Comparison of ENCODE assay signal across 9 cellular contexts in the genomic region with DNA sequence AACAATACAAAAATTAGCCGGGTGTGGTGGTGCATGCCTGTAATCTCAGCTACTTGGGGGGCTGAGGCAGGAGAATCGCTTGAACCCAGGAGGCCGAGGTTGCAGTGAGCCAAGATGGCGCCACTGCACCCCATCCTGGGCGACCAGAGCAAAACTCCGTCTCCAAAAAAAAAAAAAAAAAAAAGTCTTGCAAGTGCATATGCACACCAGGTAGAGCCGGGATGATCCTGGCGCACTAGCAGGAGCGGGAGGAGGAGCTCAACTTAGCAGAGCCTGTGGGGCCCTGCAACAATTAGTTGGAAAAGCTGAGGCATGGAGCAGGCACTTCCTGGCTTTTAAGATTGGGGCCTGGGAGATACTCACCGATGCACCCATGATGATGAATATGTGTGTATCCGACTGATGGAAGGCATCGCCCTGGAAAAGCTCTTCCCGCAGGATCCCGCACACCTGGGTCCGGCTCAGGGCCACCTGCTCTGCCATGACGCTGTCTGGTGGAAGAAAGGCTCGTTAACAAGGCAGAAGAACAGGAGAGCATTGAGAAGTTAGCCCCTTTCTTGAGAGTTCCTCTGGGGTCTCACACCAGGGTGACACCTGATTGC. TPM values are rescaled to one million over a fixed set of nuclear protein-coding genes. Genes with fewer than 3 reads are reported as not detected.
DNase-seq lines count a peak whose midpoint lies in the region; ATAC-seq and TF ChIP-seq lines count a peak whose summit lies in the region.
"Had no signal": no experiment of that assay in that cellular context is flagged by ENCODE, and none has a peak within 500 bp of the region (broad histone marks: within the 10 kb centered on the region; RNA-seq: fewer than 3 reads in every experiment).

No MANE protein-coding gene starts in this region.

- no peaks in the 10 kb centered on the region for H3K27me3 Mint-ChIP-seq in progenitor cell of endocrine pancreas

- H3K27ac Mint-ChIP-seq in progenitor cell of endocrine pancreas = no peak overlapping the region

- H3K27ac ChIP-seq in Panc1 (ENCODE audit: low read length) (peak overlapping the region; percentile 96), esophagus muscularis mucosa (replicated peaks in 1 of 4) (peak overlapping the region in 1 of 4 donors; percentile 86)

- H3K27me3 ChIP-seq in Panc1 (ENCODE audit: control insufficient read depth, insufficient read depth, low read length) (no peaks in the 10 kb centered on the region), esophagus muscularis mucosa (no peaks in the 10 kb centered on the region)

- POLR2A ChIA-PET in Panc1 (lab: Charles Lee) = interaction anchor here (0.6 to 0.7 kb wide), 3 partner anchors 46 to 168 kb away, joined by 3 to 11 read pairs (median 6); no protein-coding TSS in a partner anchor

- H3K36me3 ChIP-seq in ES-I3 (ENCODE audit: insufficient read depth, low read length) (no peaks in the 10 kb centered on the region; the same call in 1 of the 2 replicates), Panc1 (ENCODE audit: control insufficient read depth, insufficient read depth, low read length) (peaks cover 8% of the 10 kb centered on the region), esophagus muscularis mucosa (peaks cover 0 to 7% (median 2%) of the 10 kb centered on the region in 4 donors)

- peaks cover 9% of the 10 kb centered on the region for H3K9me3 Mint-ChIP-seq in progenitor cell of endocrine pancreas (ENCODE audit: low read depth)

- WGBS in esophagus muscularis mucosa = 79% methylated on average over 16 of the region's 17 CpGs

- TF ChIP-seq EP300 in esophagus muscularis mucosa (IDR thresholded peaks at IDR 0.05) = no peak

- no peak for TF ChIP-seq CTCF in Panc1 (IDR thresholded peaks at IDR 0.05)
- no peak for TF ChIP-seq CTCF in esophagus muscularis mucosa (IDR thresholded peaks at IDR 0.05)
- TF ChIP-seq CTCF in progenitor cell of endocrine pancreas (IDR thresholded peaks at IDR 0.05; ENCODE audit: unreplicated experiment) = no peak

- in situ Hi-C loops in Panc1 (cut with HindIII; ENCODE audit: low pct_unique_long_range_greater_than_20kb, low sequenced_read_pairs) = no loop called here

- H3K36me3 Mint-ChIP-seq in progenitor cell of endocrine pancreas (ENCODE audit: insufficient read depth) = peaks cover 6% of the 10 kb centered on the region

- CTCF ChIA-PET in Panc1 (lab: Charles Lee) = no interaction called here

- ATAC-seq in Panc1 = no peak

- H3K4me1 Mint-ChIP-seq in progenitor cell of endocrine pancreas (ENCODE audit: low read depth) = peaks cover 7% of the 10 kb centered on the region

- H3K4me1 ChIP-seq in ES-I3 (ENCODE audit: insufficient read depth, low read length) (peaks cover 16% of the 10 kb centered on the region; the same call in 1 of the 2 replicates), Panc1 (ENCODE audit: control insufficient read depth, insufficient read depth, low read length) (peaks cover 58% of the 10 kb centered on the region), esophagus muscularis mucosa (peaks cover 25 to 63% (median 58%) of the 10 kb centered on the region in 4 donors)

- DNase-seq in Panc1 (ENCODE audit: low read depth, low spot score) (no peak), esophagus muscularis mucosa (ENCODE audit: extremely low spot score) (no peak), progenitor cell of endocrine pancreas (ENCODE audit: low spot score, unreplicated experiment) (no peak), activated gamma-delta T cell treated with Interleukin-2 at 50 U/mL for 16 hours (no peak), erythroblast (lab: John Stamatoyannopoulos, UW) (no peak), HPDE6-E6E7 (ENCODE audit: extremely low spot score) (no peak), MV-4-11 (lab: John Stamatoyannopoulos, UW) (no peak)
- DNase-seq: NCI-H2227 treated with DMSO at 0.1 percent for 48 hours had no signal

- peak overlapping the region; percentile 84; the same call in 1 of the 2 replicates for H3K9ac ChIP-seq in ES-I3 (ENCODE audit: low read depth, low read length)

- H3K9me3 ChIP-seq in ES-I3 (ENCODE audit: control insufficient read depth, insufficient read depth, low read length) (no peaks in the 10 kb centered on the region), Panc1 (ENCODE audit: control insufficient read depth, insufficient read depth, low read depth, low read length) (no peaks in the 10 kb centered on the region), esophagus muscularis mucosa (peaks cover 0 to 4% (median 0%) of the 10 kb centered on the region in 4 donors)

- intact Hi-C loops in Panc1 (cut with micrococcal nuclease; ENCODE audit: unreplicated experiment) = no loop called here
- intact Hi-C loops in esophagus muscularis mucosa (cut with DNase I) = no loop called here

- TF ChIP-seq POLR2A in esophagus muscularis mucosa (IDR thresholded peaks at IDR 0.05; ENCODE audit: low read depth) (no peak), erythroblast (IDR thresholded peaks at IDR 0.05; ENCODE audit: low read length) (no peak)

- BruUV-seq in Panc1 (replicated peaks; lab: Mats Ljungman, UMichigan) = no TSS peak

- H3K4me3 Mint-ChIP-seq in progenitor cell of endocrine pancreas (ENCODE audit: low read depth) = peak overlapping the region; percentile 76

- H3K4me3 ChIP-seq in Panc1 (ENCODE audit: low read depth in 2 of 2, low read length in 2 of 2) (peak overlapping the region; percentile 77 to 98), esophagus muscularis mucosa (peak overlapping the region; percentile 66 to 85 (median 67))

RNA-seq across cellular contexts. Expression of a gene that starts 0.9 kb away (rescaled TPM):
- total RNA-seq in Panc1 (2021; ENCODE audit: unreplicated experiment) (615 TPM), esophagus muscularis mucosa (10 to 100 TPM; 22.0 to 43.8 (median 27.3) TPM), progenitor cell of endocrine pancreas (47.7 and 55.1 TPM in 2 replicates)
- 973 TPM for polyA plus RNA-seq in Panc1 (2012; ENCODE audit: insufficient read length)

RNA-seq across cellular contexts. Expression of a gene that starts 1.6 kb away (rescaled TPM):
- total RNA-seq in Panc1 (2021; ENCODE audit: unreplicated experiment) (76.3 TPM), esophagus muscularis mucosa (10 to 100 TPM; 12.0 to 18.3 (median 17.3) TPM), progenitor cell of endocrine pancreas (16.7 and 19.1 TPM in 2 replicates)
- polyA plus RNA-seq in Panc1 (2012; ENCODE audit: insufficient read length) = 104 TPM

RNA-seq across cellular contexts. Expression of a gene that starts 29.7 kb away (rescaled TPM):
- total RNA-seq in Panc1 (2021; ENCODE audit: unreplicated experiment) (88.8 TPM), esophagus muscularis mucosa (10 to 100 TPM; 34.9 to 49.4 (median 40.4) TPM), progenitor cell of endocrine pancreas (29.5 and 34.3 TPM in 2 replicates)
- 137 TPM for polyA plus RNA-seq in Panc1 (2012; ENCODE audit: insufficient read length)

RNA-seq across cellular contexts. Expression of a gene that starts 39.2 kb away (rescaled TPM):
- total RNA-seq in Panc1 (2021; ENCODE audit: unreplicated experiment) = not detected
- polyA plus RNA-seq in Panc1 (2012; ENCODE audit: insufficient read length) = not detected
- not detected for total RNA-seq in esophagus muscularis mucosa
- not detected in 2 replicates for total RNA-seq in progenitor cell of endocrine pancreas

RNA-seq across cellular contexts. Expression of a gene that starts 55.3 kb away (rescaled TPM):
- total RNA-seq in Panc1 (2021; ENCODE audit: unreplicated experiment) = 64.1 TPM
- polyA plus RNA-seq in Panc1 (2012; ENCODE audit: insufficient read length) = 92.1 TPM
- total RNA-seq in esophagus muscularis mucosa = 10 to 100 TPM; 24.5 to 44.9 (median 38.1) TPM
- total RNA-seq in progenitor cell of endocrine pancreas = 10.4 and 10.9 TPM in 2 replicates

Comparison
In these comparisons a context has a peak if more than half of its experiments do, and no peak if none do; other contexts are left out.
1. RNA of a gene that starts 0.9 kb away (total RNA-seq): 615 TPM in Panc1 (single experiment); 47.7 to 55.1 TPM in progenitor cell of endocrine pancreas and 22.0 to 43.8 TPM in esophagus muscularis mucosa; every median in the first group is over 10 times any median in the second.